ENCODE assay signal across 8 cellular contexts in the genomic region with DNA sequence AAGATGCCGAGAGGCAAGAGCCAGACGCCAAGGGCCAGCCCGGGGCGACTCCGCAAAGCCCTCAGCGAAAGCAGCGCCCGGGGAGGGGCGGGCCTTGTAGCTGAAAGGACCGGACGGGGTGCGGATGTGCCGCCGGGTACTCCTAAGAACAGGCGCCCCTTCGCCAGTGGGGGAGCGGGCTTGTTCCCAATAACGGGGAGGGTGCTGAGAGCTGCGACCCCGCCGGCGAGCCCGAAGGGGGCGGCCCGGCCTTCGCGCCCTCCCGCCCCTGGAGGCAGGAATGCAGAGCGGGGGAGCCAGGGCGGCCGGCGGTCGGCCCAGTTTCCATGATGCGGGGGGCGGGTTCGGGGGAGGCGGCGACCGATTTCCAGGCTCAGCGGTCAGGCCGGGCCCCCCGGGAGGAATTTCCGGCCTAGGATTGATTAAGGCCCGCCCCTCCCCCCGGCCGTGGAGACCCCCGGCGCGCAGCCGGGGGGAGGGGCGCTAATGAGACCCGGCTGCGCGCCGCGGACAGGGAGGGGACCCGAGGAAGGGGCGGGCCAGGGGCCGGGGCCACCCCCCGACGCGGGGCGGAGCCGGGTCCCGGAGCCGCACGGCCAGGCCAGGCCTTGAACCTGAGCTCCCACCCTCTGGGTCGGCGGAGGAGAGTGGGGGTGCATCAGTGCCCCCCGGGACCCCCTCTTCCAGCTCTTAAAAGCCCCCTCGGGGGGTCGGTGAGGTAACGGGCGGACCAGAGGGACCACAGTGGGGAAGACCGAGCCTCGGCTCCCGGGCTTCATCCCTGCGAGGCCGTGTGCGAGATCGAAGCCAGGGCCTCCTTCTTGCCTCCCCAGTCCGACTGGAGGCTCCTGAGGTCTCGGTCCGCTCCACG. TPM values are rescaled to one million over a fixed set of nuclear protein-coding genes. Genes with fewer than 3 reads are reported as not detected.
DNase-seq lines count a peak whose midpoint lies in the region; ATAC-seq, FAIRE-seq and TF ChIP-seq lines count a peak whose summit lies in the region.

No MANE protein-coding gene starts in this region.

- no peaks in the 10 kb centered on the region for H3K9me3 ChIP-seq in pancreas

- H3K27ac ChIP-seq in pancreas, result peak overlapping the region in 3 of 4 donors; percentile 33 to 60 (median 59)

- DNase-seq in GM13976 (ENCODE audit: low spot score) (peak; percentile 87), RPMI8226 (peak; percentile 75), germinal center (ENCODE audit: low spot score) (peak; percentile 76), pancreas (peak; percentile 33 to 83 (median 60)), ureter (ENCODE audit: low spot score) (peak; percentile 88)
- DNase-seq in activated naive CD4-positive, alpha-beta T cell (lab: John Stamatoyannopoulos, UW), result peak in 3 of 4 experiments; percentile 18 to 43 (median 33)

- peak; percentile 56 to 77 (median 68) for ATAC-seq in pancreas
- ATAC-seq in GM18520 (IDR thresholded peaks at IDR 0.05; ENCODE audit: unreplicated experiment), result no peak
- ATAC-seq in GM18858 (IDR thresholded peaks at IDR 0.05; ENCODE audit: unreplicated experiment), result no peak

- 7 to 10% methylated on average over 61 to 85 of the region's 85 CpGs for WGBS in pancreas, 2 donors

- peaks cover 0 to 8% (median 0%) of the 10 kb centered on the region in 4 donors for H3K27me3 ChIP-seq in pancreas

- H3K36me3 ChIP-seq in pancreas, result no peaks in the 10 kb centered on the region

- intact Hi-C loops in pancreas (cut with DNase I), result no loop called here

- H3K4me1 ChIP-seq in pancreas, result peaks cover 0 to 14% (median 7%) of the 10 kb centered on the region in 3 donors

- FAIRE-seq in pancreas (lab: Jason Lieb, UNC), result no peak

- H3K4me3 ChIP-seq in pancreas, result peak overlapping the region; percentile 42 to 71 (median 49)

- in situ Hi-C loops in GM13976 (cut with MboI; ENCODE audit: low sequenced_read_pairs, unreplicated experiment), result no loop called here

- TF ChIP-seq CTCF in GM13976 (IDR thresholded peaks at IDR 0.05; ENCODE audit: borderline replicate concordance, control extremely low read depth, extremely low read depth, insufficient read depth, missing control alignments) (no peak), pancreas (IDR thresholded peaks at IDR 0.05) (peak in 3 of 4 donors; percentile 16 to 38 (median 28))

RNA-seq across cellular contexts. Expression of a gene that starts 0.9 kb away (rescaled TPM):
- 1 to 10 TPM in 1 of 6 donors, under 1 TPM in 5; 0.23 to 1.3 (median 0.65) TPM for total RNA-seq in pancreas
- polyA plus RNA-seq in pancreas, result under 1 TPM; 0.72 to 0.94 TPM
- total RNA-seq in ureter, result 16.4 TPM

RNA-seq across cellular contexts. Expression of a gene that starts 57.1 kb away (rescaled TPM):
- 10 to 100 TPM; 22.6 to 38.7 (median 26.6) TPM for total RNA-seq in pancreas
- polyA plus RNA-seq in pancreas, result 10 to 100 TPM; 56.8 to 72.6 TPM
- total RNA-seq in ureter, result 96.0 TPM

Comparison
In these comparisons a context has a peak if more than half of its experiments do, and no peak if none do; other contexts are left out.
1. DNase-seq: peak in every context shown above with its lines; median percentile 88 in ureter; 87 in GM13976; 76 in germinal center; 75 in RPMI8226; 60 in pancreas; 33 in activated naive CD4-positive, alpha-beta T cell.
2. ATAC-seq: peak in pancreas (4 of 4); none in GM18520 (single experiment) and GM18858 (single experiment).